ENCODE assay signal across 8 cellular contexts in genomic region chr2:147989809-147990403, GRCh38. TPM values are rescaled to one million over a fixed set of nuclear protein-coding genes. Genes with fewer than 3 reads are reported as not detected.
DNase-seq lines count a peak whose midpoint lies in the region; ATAC-seq and TF ChIP-seq lines count a peak whose summit lies in the region.

No MANE protein-coding gene starts in this region.

- no peak overlapping the region for H3K27ac ChIP-seq in CD4-positive, CD25-positive, alpha-beta regulatory T cell (ENCODE audit: insufficient read depth, low read length, poor library complexity, severe bottlenecking)

- H3K27me3 ChIP-seq in CD4-positive, CD25-positive, alpha-beta regulatory T cell (ENCODE audit: control insufficient read depth, insufficient read depth, low read length) = no peaks in the 10 kb centered on the region

- no peaks in the 10 kb centered on the region for H3K4me1 ChIP-seq in CD4-positive, CD25-positive, alpha-beta regulatory T cell (ENCODE audit: control insufficient read depth, insufficient read depth, low read length, poor library complexity, severe bottlenecking)

- peaks cover 5% of the 10 kb centered on the region for H3K36me3 Mint-ChIP-seq in CD4-positive, CD25-positive, alpha-beta regulatory T cell
- peaks cover 10% of the 10 kb centered on the region for H3K36me3 Mint-ChIP-seq in type B pancreatic cell

- peak overlapping the region in 2 of 3 donors; percentile 6 to 59 for H3K27ac Mint-ChIP-seq in CD4-positive, CD25-positive, alpha-beta regulatory T cell
- no peak overlapping the region for H3K27ac Mint-ChIP-seq in type B pancreatic cell

- peaks cover 0 to 3% (median 0%) of the 10 kb centered on the region in 7 donors for H3K9me3 Mint-ChIP-seq in CD4-positive, CD25-positive, alpha-beta regulatory T cell
- no peaks in the 10 kb centered on the region for H3K9me3 Mint-ChIP-seq in type B pancreatic cell

- H3K9me3 ChIP-seq in CD4-positive, CD25-positive, alpha-beta regulatory T cell (ENCODE audit: control insufficient read depth in 2 of 2, low read length in 2 of 2) = no peaks in the 10 kb centered on the region

- no peaks in the 10 kb centered on the region for H3K36me3 ChIP-seq in CD4-positive, CD25-positive, alpha-beta regulatory T cell (ENCODE audit: control insufficient read depth, insufficient read depth, low read length)

- no peaks in the 10 kb centered on the region for H3K27me3 Mint-ChIP-seq in CD4-positive, CD25-positive, alpha-beta regulatory T cell
- H3K27me3 Mint-ChIP-seq in type B pancreatic cell = no peaks in the 10 kb centered on the region

- in situ Hi-C loops in GM13977 (cut with MboI; ENCODE audit: low pct_unique_long_range_greater_than_20kb, low sequenced_read_pairs, unreplicated experiment) (loop anchor here (5.0 to 25.0 kb wide), 2 partner anchors 517 to 997 kb away; no protein-coding TSS in a partner anchor), astrocyte of the cerebellum (cut with HindIII; ENCODE audit: low sequenced_read_pairs) (loop anchor here (25.0 kb wide), 2 partner anchors 522 to 997 kb away; no protein-coding TSS in a partner anchor)

- peak; percentile 60 to 66 for ATAC-seq in CD4-positive, CD25-positive, alpha-beta regulatory T cell (ENCODE audit: low read depth in 2 of 2)
- ATAC-seq in HG02870 (IDR thresholded peaks at IDR 0.05; ENCODE audit: unreplicated experiment) = peak; percentile 86

- peak; percentile 10 to 65 (median 62) for DNase-seq in CD4-positive, CD25-positive, alpha-beta regulatory T cell
- peak; percentile 55 for DNase-seq in GM13977 (ENCODE audit: low spot score)
- DNase-seq in NCI-H2171 (lab: John Stamatoyannopoulos, UW) = peak; percentile 18
- peak; percentile 43 for DNase-seq in astrocyte of the cerebellum (ENCODE audit: low read depth)
- DNase-seq in iPS-NIHi7 (ENCODE audit: extremely low spot score) = peak; percentile 43
- DNase-seq in type B pancreatic cell (ENCODE audit: extremely low spot score, unreplicated experiment) = no peak
- DNase-seq in NCI-H345 treated with DMSO at 0.1 percent for 48 hours (lab: John Stamatoyannopoulos, UW; ENCODE audit: unreplicated experiment) = no peak

- H3K4me3 Mint-ChIP-seq in CD4-positive, CD25-positive, alpha-beta regulatory T cell = no peak overlapping the region
- H3K4me3 Mint-ChIP-seq in type B pancreatic cell = no peak overlapping the region

- H3K4me1 Mint-ChIP-seq in CD4-positive, CD25-positive, alpha-beta regulatory T cell = peaks cover 23 to 32% (median 28%) of the 10 kb centered on the region in 4 donors
- H3K4me1 Mint-ChIP-seq in type B pancreatic cell (ENCODE audit: unreplicated experiment) = no peaks in the 10 kb centered on the region

- TF ChIP-seq CTCF in GM13977 (IDR thresholded peaks at IDR 0.05; ENCODE audit: extremely low read depth, insufficient read depth, missing control alignments) (peak; percentile 73), astrocyte of the cerebellum (IDR thresholded peaks at IDR 0.05; ENCODE audit: low read depth, low read length, missing control alignments) (peak; percentile 60), type B pancreatic cell (conservative IDR thresholded peaks at IDR 0.05) (peak; percentile 73)

- no peak overlapping the region for H3K4me3 ChIP-seq in CD4-positive, CD25-positive, alpha-beta regulatory T cell (ENCODE audit: low read depth, low read length)
- no peak overlapping the region for H3K4me3 ChIP-seq in astrocyte of the cerebellum (ENCODE audit: low read depth, low read length)

RNA-seq across cellular contexts. Expression of gene ORC4, which starts 30.6 kb away (rescaled TPM):
- 33.2 TPM for total RNA-seq in CD4-positive, CD25-positive, alpha-beta regulatory T cell
- 10 to 100 TPM; 44.4 to 49.7 (median 47.6) TPM for polyA plus RNA-seq in CD4-positive, CD25-positive, alpha-beta regulatory T cell
- 57.3 and 59.1 TPM in 2 replicates for total RNA-seq in type B pancreatic cell (ENCODE audit: low replicate concordance)

RNA-seq across cellular contexts. Expression of gene MBD5, which starts 31.0 kb away (rescaled TPM):
- 62.6 TPM for total RNA-seq in CD4-positive, CD25-positive, alpha-beta regulatory T cell
- 10 to 100 TPM; 11.7 to 14.9 (median 13.0) TPM for polyA plus RNA-seq in CD4-positive, CD25-positive, alpha-beta regulatory T cell
- total RNA-seq in type B pancreatic cell (ENCODE audit: low replicate concordance) = 38.8 and 54.7 TPM in 2 replicates

Comparison
In these comparisons a context has a peak if more than half of its experiments do, and no peak if none do; other contexts are left out.
1. DNase-seq: peak in CD4-positive, CD25-positive, alpha-beta regulatory T cell (3 of 3), GM13977 (single experiment), NCI-H2171 (single experiment), astrocyte of the cerebellum (single experiment) and iPS-NIHi7 (single experiment); none in type B pancreatic cell (single experiment) and NCI-H345 treated with DMSO at 0.1 percent for 48 hours (single experiment).
2. Peak in every context shown above with its lines, with median percentiles within 50 percentile points of each other: CTCF ChIP-seq.